ENCODE assay signal across 1 cellular context in genomic region chr12:123721245-123721644, GRCh38.
TF ChIP-seq lines count a peak whose summit lies in the region.

No MANE protein-coding gene starts in this region.

TF ChIP-seq in GM12878, 131 proteins besides CTCF, POLR2A, EP300 and RAD21:
- TF ChIP-seq NR2C1 (IDR thresholded peaks at IDR 0.05) (0 out of 2 replicates have a peak, but pooled peaks have one; percentile 33), IRF3 (IDR thresholded peaks at IDR 0.05) (no peak), PKNOX1 (IDR thresholded peaks at IDR 0.05) (no peak), BMI1 (IDR thresholded peaks at IDR 0.05; ENCODE audit: borderline replicate concordance) (no peak), ZNF622 (IDR thresholded peaks at IDR 0.05) (no peak), CHD2 (IDR thresholded peaks at IDR 0.05; ENCODE audit: borderline replicate concordance, low read depth, low read length) (no peak), SREBF2 (IDR thresholded peaks at IDR 0.05; ENCODE audit: low read length) (no peak), ZZZ3 (IDR thresholded peaks at IDR 0.05; ENCODE audit: control insufficient read depth, insufficient read length, low read depth) (no peak), NR2F1 (conservative IDR thresholded peaks at IDR 0.05) (peak; percentile 80), ZNF24 (IDR thresholded peaks at IDR 0.05) (no peak)
TF ChIP-seq in GM12878: peak in this region for 2.
